Comparison of ENCODE assay signal across 16 cellular contexts in the genomic region with DNA sequence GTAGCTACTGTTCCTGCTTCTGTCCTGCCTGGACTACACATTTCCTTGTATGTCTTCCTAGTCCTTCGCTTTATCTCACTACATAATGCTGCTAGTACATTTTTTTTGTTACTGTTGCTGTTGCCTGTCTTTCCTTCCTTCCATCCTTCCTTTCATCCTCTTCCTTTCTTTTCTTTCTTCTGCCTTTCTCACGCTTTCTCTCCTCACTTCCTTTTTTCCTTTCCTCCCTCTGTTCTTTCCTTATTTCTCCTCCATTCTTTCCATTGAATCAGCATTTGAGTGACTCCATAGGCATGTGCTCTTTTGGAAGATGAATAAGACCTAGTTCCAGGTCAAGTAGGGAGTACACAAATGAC. TPM values are rescaled to one million over a fixed set of nuclear protein-coding genes. Genes with fewer than 3 reads are reported as not detected.
DNase-seq lines count a peak whose midpoint lies in the region; ATAC-seq and TF ChIP-seq lines count a peak whose summit lies in the region.
"Had no signal": no experiment of that assay in that cellular context is flagged by ENCODE, and none has a peak within 500 bp of the region (broad histone marks: within the 10 kb centered on the region; RNA-seq: fewer than 3 reads in every experiment).

No MANE protein-coding gene starts in this region.

- peaks cover 16 to 38% (median 34%) of the 10 kb centered on the region in 4 donors for H3K4me1 Mint-ChIP-seq in CD4-positive, alpha-beta memory T cell

- no peak overlapping the region for H3K27ac ChIP-seq in CD4-positive, alpha-beta memory T cell (ENCODE audit: low read depth, low read length)
- H3K27ac ChIP-seq in IMR-90 (ENCODE audit: insufficient read depth, low read length) (peak overlapping the region; percentile 14; the same call in 1 of the 2 replicates), mammary epithelial cell (ENCODE audit: insufficient read depth, low read depth, low read length) (peak overlapping the region; percentile 93), trophoblast cell (ENCODE audit: low read depth, low read length) (peak overlapping the region; percentile 15), ovary (no peak overlapping the region)
- H3K27ac ChIP-seq: SK-N-MC, thoracic aorta, VCaP had no signal

- peak overlapping the region; percentile 36 for H3K4ac ChIP-seq in IMR-90 (ENCODE audit: low read depth, low read length)
- H3K4ac ChIP-seq in trophoblast cell (ENCODE audit: low read depth, low read length), result no peak overlapping the region

- H3K4me1 ChIP-seq in CD4-positive, alpha-beta memory T cell (ENCODE audit: insufficient read depth, low read length), result peaks cover 13% of the 10 kb centered on the region
- H3K4me1 ChIP-seq in IMR-90 (ENCODE audit: control insufficient read depth, insufficient read depth, low read length) (peaks cover 10% of the 10 kb centered on the region), mammary epithelial cell (ENCODE audit: insufficient read depth, low read length) (peaks cover 35% of the 10 kb centered on the region), trophoblast cell (ENCODE audit: control insufficient read depth in 1 of 2, insufficient read depth in 2 of 2, low read length in 2 of 2) (peaks cover 6 to 9% of the 10 kb centered on the region in 2 experiments), ovary (ENCODE audit: insufficient read depth) (peaks cover 7% of the 10 kb centered on the region)

- H3K36me3 Mint-ChIP-seq in CD4-positive, alpha-beta memory T cell, result peaks cover 49 to 64% of the 10 kb centered on the region in 2 donors

- peak overlapping the region in 1 of 8 donors; percentile 38 for H3K4me3 Mint-ChIP-seq in CD4-positive, alpha-beta memory T cell
- H3K4me3 Mint-ChIP-seq: activated CD8-positive, alpha-beta memory T cell treated with anti-CD3 and anti-CD28 coated beads, Interleukin-2, amount 10 ng/mL, durations not matched to agents 7 days and 5 days had no signal

- H3K36me3 ChIP-seq in CD4-positive, alpha-beta memory T cell (ENCODE audit: insufficient read depth, low read length), result peaks cover 4% of the 10 kb centered on the region
- H3K36me3 ChIP-seq in IMR-90 (ENCODE audit: control insufficient read depth, insufficient read depth, low read length) (peaks cover 8% of the 10 kb centered on the region), mammary epithelial cell (ENCODE audit: insufficient read depth, low read length) (peaks cover 4% of the 10 kb centered on the region), trophoblast cell (ENCODE audit: control insufficient read depth in 1 of 2, insufficient read depth in 2 of 2, low read length in 2 of 2) (peaks cover 0 to 5% of the 10 kb centered on the region in 2 experiments), ovary (no peaks in the 10 kb centered on the region)

- no peaks in the 10 kb centered on the region for H3K9me3 ChIP-seq in CD4-positive, alpha-beta memory T cell (ENCODE audit: control insufficient read depth in 1 of 2, low read length in 2 of 2)
- no peaks in the 10 kb centered on the region for H3K9me3 ChIP-seq in IMR-90 (ENCODE audit: control insufficient read depth, insufficient read depth, low read length)
- no peaks in the 10 kb centered on the region for H3K9me3 ChIP-seq in mammary epithelial cell (replicated peaks; ENCODE audit: insufficient read depth, low read length)
- H3K9me3 ChIP-seq in trophoblast cell (ENCODE audit: insufficient read depth, low read depth, low read length), result no peaks in the 10 kb centered on the region
- H3K9me3 ChIP-seq in ovary, result no peaks in the 10 kb centered on the region
- H3K9me3 ChIP-seq: thoracic aorta had no signal

- POLR2A ChIA-PET in CD4-positive, alpha-beta memory T cell (lab: Charles Lee; ENCODE audit: partially characterized antibody), result no interaction called here
- POLR2A ChIA-PET in IMR-90 (lab: Charles Lee; ENCODE audit: unreplicated experiment), result no interaction called here

- BruUV-seq in IMR-90 (replicated peaks; lab: Mats Ljungman, UMichigan) (no TSS peak), mammary epithelial cell (replicated peaks; lab: Mats Ljungman, UMichigan) (no TSS peak)

- H2BK120ac ChIP-seq in IMR-90 (ENCODE audit: low read depth, low read length), result peak overlapping the region; percentile 32
- no peak overlapping the region for H2BK120ac ChIP-seq in trophoblast cell (ENCODE audit: insufficient read depth, low read length, poor library complexity)

- peaks cover 11% of the 10 kb centered on the region for H4K20me1 ChIP-seq in IMR-90 (ENCODE audit: insufficient read depth, low read length)
- H4K20me1 ChIP-seq in mammary epithelial cell (ENCODE audit: insufficient read depth, low read length), result no peaks in the 10 kb centered on the region

- H3K4me3 ChIP-seq in CD4-positive, alpha-beta memory T cell (ENCODE audit: low read length in 2 of 2), result no peak overlapping the region
- no peak overlapping the region for H3K4me3 ChIP-seq in IMR-90 (ENCODE audit: insufficient read depth, low read depth, low read length)
- no peak overlapping the region for H3K4me3 ChIP-seq in mammary epithelial cell (replicated peaks in 1 of 3; ENCODE audit: insufficient read depth in 1 of 3, low read depth in 2 of 3, low read length in 3 of 3)
- no peak overlapping the region for H3K4me3 ChIP-seq in trophoblast cell (ENCODE audit: low read depth, low read length)
- no peak overlapping the region for H3K4me3 ChIP-seq in ovary
- H3K4me3 ChIP-seq: SK-N-MC, thoracic aorta had no signal

- peak overlapping the region in 4 of 7 donors; percentile 24 to 68 (median 46) for H3K27ac Mint-ChIP-seq in CD4-positive, alpha-beta memory T cell
- H3K27ac Mint-ChIP-seq: activated CD8-positive, alpha-beta memory T cell treated with anti-CD3 and anti-CD28 coated beads, Interleukin-2, amount 10 ng/mL, durations not matched to agents 7 days and 5 days had no signal

- peaks cover 8 to 26% of the 10 kb centered on the region in 2 experiments; a peak in 3 of 4 replicates for H3K79me1 ChIP-seq in IMR-90 (ENCODE audit: low read depth in 1 of 2, low read length in 2 of 2)
- H3K79me1 ChIP-seq in trophoblast cell (ENCODE audit: low read length), result peaks cover 3% of the 10 kb centered on the region

- peak overlapping the region; percentile 84; the same call in 1 of the 2 replicates for H3K23ac ChIP-seq in IMR-90 (ENCODE audit: low read depth, low read length)
- no peak overlapping the region for H3K23ac ChIP-seq in trophoblast cell (ENCODE audit: low read length)

- H2BK12ac ChIP-seq in trophoblast cell (ENCODE audit: low read length), result no peak overlapping the region

- peaks cover 54% of the 10 kb centered on the region for H3K79me2 ChIP-seq in mammary epithelial cell (ENCODE audit: insufficient read depth, low read length)
- H3K79me2 ChIP-seq in trophoblast cell (ENCODE audit: control insufficient read depth, insufficient read depth, low read length, poor library complexity), result no peaks in the 10 kb centered on the region

- dilution Hi-C loops in IMR-90 (cut with HindIII; ENCODE audit: low sequenced_read_pairs, unreplicated experiment), result no loop called here
- dilution Hi-C loops in mammary epithelial cell (cut with HindIII; ENCODE audit: low sequenced_read_pairs), result no loop called here

- TF ChIP-seq CTCF in IMR-90 (conservative IDR thresholded peaks at IDR 0.05; ENCODE audit: low read depth, low read length) (no peak), mammary epithelial cell (conservative IDR thresholded peaks at IDR 0.05 in 1 of 2, IDR thresholded peaks at IDR 0.05 in 1 of 2; ENCODE audit: extremely low read depth in 1 of 2, insufficient read depth in 1 of 2, low read depth in 1 of 2, low read length in 2 of 2) (no peak), ovary (IDR thresholded peaks at IDR 0.05) (no peak)

- H3K18ac ChIP-seq in IMR-90 (ENCODE audit: low read depth, low read length) (peak overlapping the region; percentile 2; the same call in 1 of the 2 replicates), trophoblast cell (ENCODE audit: low read length) (no peak overlapping the region)

- peak overlapping the region; percentile 23 to 51; a peak in 2 of 4 replicates for H4K8ac ChIP-seq in IMR-90 (ENCODE audit: low read depth in 2 of 2, low read length in 2 of 2)
- no peak overlapping the region for H4K8ac ChIP-seq in trophoblast cell (ENCODE audit: low read depth, low read length)

- H3K56ac ChIP-seq in IMR-90 (ENCODE audit: extremely low read depth, insufficient read depth, low read length), result no peak overlapping the region

- H3K9me1 ChIP-seq in IMR-90 (ENCODE audit: insufficient read depth, low read length), result peaks cover 8% of the 10 kb centered on the region

- H2BK15ac ChIP-seq in IMR-90 (ENCODE audit: low read depth, low read length), result peak overlapping the region; percentile 72; the same call in 2 of the 3 replicates

- TF ChIP-seq EP300 in ovary (IDR thresholded peaks at IDR 0.05), result no peak

- H2BK5ac ChIP-seq in IMR-90 (ENCODE audit: low read depth, low read length, poor library complexity, severe bottlenecking), result peak overlapping the region; percentile 53
- no peak overlapping the region for H2BK5ac ChIP-seq in trophoblast cell (ENCODE audit: low read depth, low read length, poor library complexity)

- peak overlapping the region; percentile 5 for H2AK5ac ChIP-seq in IMR-90 (ENCODE audit: low read depth, low read length)
- no peak overlapping the region for H2AK5ac ChIP-seq in trophoblast cell (ENCODE audit: low read length)

- H2AFZ ChIP-seq in IMR-90 (replicated peaks; ENCODE audit: low read length, poor library complexity) (no peak overlapping the region), mammary epithelial cell (ENCODE audit: low read depth, low read length) (peak overlapping the region; percentile 40), trophoblast cell (ENCODE audit: insufficient read depth, low read length, poor library complexity) (no peak overlapping the region)

- H4K91ac ChIP-seq in IMR-90 (ENCODE audit: insufficient read depth, low read depth, low read length) (peak overlapping the region; percentile 64; the same call in 1 of the 2 replicates), trophoblast cell (ENCODE audit: low read depth, low read length) (no peak overlapping the region)

- CTCF ChIA-PET in CD4-positive, alpha-beta memory T cell (lab: Charles Lee; ENCODE audit: partially characterized antibody), result no interaction called here
- CTCF ChIA-PET in IMR-90 (lab: Yijun Ruan, JAX), result interaction anchor here (0.7 kb wide), 1 partner anchor 12 kb away, joined by 3 read pairs; no protein-coding TSS in a partner anchor
- CTCF ChIA-PET in mammary epithelial cell (lab: Charles Lee; ENCODE audit: low non-redundant PET), result no interaction called here

- H3K9ac ChIP-seq in IMR-90 (ENCODE audit: low read depth, low read length) (no peak overlapping the region; the same call in 1 of the 2 replicates), mammary epithelial cell (ENCODE audit: insufficient read depth, low read length) (peak overlapping the region; percentile 59), trophoblast cell (ENCODE audit: low read length) (no peak overlapping the region)

- no peak for DNase-seq in CD4-positive, alpha-beta memory T cell
- DNase-seq in IMR-90, result no peak
- DNase-seq in mammary epithelial cell, result no peak
- DNase-seq in trophoblast cell, result no peak
- no peak for DNase-seq in kidney glomerular epithelial cell (lab: John Stamatoyannopoulos, UW)
- no peak for DNase-seq in ovary
- DNase-seq in stimulated activated CD4-positive, alpha-beta T cell treated with anti-CD3 and anti-CD28 coated beads, Interleukin-1b, Interleukin-23, amount 100 ng/mL, for 48 hours, result no peak
- DNase-seq: activated CD8-positive, alpha-beta memory T cell treated with anti-CD3 and anti-CD28 coated beads, Interleukin-2, amount 10 ng/mL, durations not matched to agents 7 days and 5 days; DMS 273 treated with DMSO at 0.1 percent for 48 hours; hippocampal formation; NCI-H2107; NK-92 treated with Interleukin-12 subunit alpha and Interleukin-12 subunit beta, amount 100 ng/mL, for 24 hours had no signal

- peak overlapping the region; percentile 15; the same call in 1 of the 2 replicates for H3K14ac ChIP-seq in IMR-90 (replicated peaks; ENCODE audit: low read depth, low read length)
- H3K14ac ChIP-seq in trophoblast cell (ENCODE audit: low read length), result no peak overlapping the region

- peak overlapping the region; percentile 28 for H2BK20ac ChIP-seq in IMR-90 (ENCODE audit: low read depth, low read length)

- no peak overlapping the region; the same call in 1 of the 2 replicates for H4K5ac ChIP-seq in IMR-90 (ENCODE audit: low read depth, low read length)

- WGBS in IMR-90 (ENCODE audit: extremely low coverage in 2 of 2, insufficient read length in 1 of 2), 2 experiments, result 100% methylated on average over 1 of the region's 2 CpGs; no CpG with 5 or more reads in 1 of the 2 experiments
- WGBS in mammary epithelial cell (ENCODE audit: low coverage, missing lambda C conversion rate), result 92% methylated on average over 2 of the region's 2 CpGs
- WGBS in trophoblast cell (ENCODE audit: extremely low coverage, insufficient coverage, insufficient read length), result 100% methylated on average over 1 of the region's 2 CpGs
- WGBS in ovary, 3 donors, result 85 to 98% (median 93%) methylated on average over 2 of the region's 2 CpGs

- intact Hi-C loops in CD4-positive, alpha-beta memory T cell (cut with micrococcal nuclease), result no loop called here
- intact Hi-C loops in IMR-90 (cut with micrococcal nuclease), result loop anchor here (10.0 kb wide), 1 partner anchor 197 kb away; no protein-coding TSS in a partner anchor
- intact Hi-C loops in mammary epithelial cell (cut with micrococcal nuclease), result loop anchor here (1.0 to 2.0 kb wide), 4 partner anchors 19 to 108 kb away; no protein-coding TSS in a partner anchor
- intact Hi-C loops in ovary (cut with DNase I), result no loop called here

- TF ChIP-seq RAD21 in IMR-90 (IDR thresholded peaks at IDR 0.05; ENCODE audit: low read length), result no peak

- ATAC-seq in IMR-90 (ENCODE audit: low read depth) (no peak), HG02852 (IDR thresholded peaks at IDR 0.05; ENCODE audit: unreplicated experiment) (no peak)
- ATAC-seq: activated CD8-positive, alpha-beta memory T cell treated with anti-CD3 and anti-CD28 coated beads, Interleukin-2, amount 10 ng/mL, durations not matched to agents 7 days and 5 days had no signal

- H3K9me3 Mint-ChIP-seq in CD4-positive, alpha-beta memory T cell, result no peaks in the 10 kb centered on the region

- H2AK9ac ChIP-seq in IMR-90 (replicated peaks; ENCODE audit: low read depth, low read length, poor library complexity), result no peak overlapping the region

- no peaks in the 10 kb centered on the region for H3K27me3 Mint-ChIP-seq in CD4-positive, alpha-beta memory T cell
- H3K27me3 Mint-ChIP-seq: activated CD8-positive, alpha-beta memory T cell treated with anti-CD3 and anti-CD28 coated beads, Interleukin-2, amount 10 ng/mL, durations not matched to agents 7 days and 5 days had no signal

- H4K12ac ChIP-seq in trophoblast cell (ENCODE audit: low read depth, low read length), result no peak overlapping the region

- in situ Hi-C loops in IMR-90 (cut with MboI; ENCODE audit: low sequenced_read_pairs), result no loop called here
- in situ Hi-C loops in mammary epithelial cell (cut with MboI; ENCODE audit: low sequenced_read_pairs in 2 of 2), result no loop called here

- peak overlapping the region; percentile 8; the same call in 1 of the 2 replicates for H3K4me2 ChIP-seq in IMR-90 (ENCODE audit: low read depth, low read length)
- peak overlapping the region; percentile 51 for H3K4me2 ChIP-seq in mammary epithelial cell (ENCODE audit: insufficient read depth, low read depth, low read length)
- H3K4me2 ChIP-seq in trophoblast cell (ENCODE audit: low read length), result no peak overlapping the region

- no peaks in the 10 kb centered on the region for H3K27me3 ChIP-seq in CD4-positive, alpha-beta memory T cell (ENCODE audit: insufficient read depth, low read length)
- H3K27me3 ChIP-seq in IMR-90 (ENCODE audit: control insufficient read depth, insufficient read depth, low read length) (no peaks in the 10 kb centered on the region), mammary epithelial cell (ENCODE audit: insufficient read depth, low read length) (no peaks in the 10 kb centered on the region), trophoblast cell (ENCODE audit: insufficient read depth, low read length) (no peaks in the 10 kb centered on the region), ovary (no peaks in the 10 kb centered on the region)

- TF ChIP-seq POLR2A in IMR-90 (IDR thresholded peaks at IDR 0.05; ENCODE audit: low read depth, low read length) (no peak), ovary (IDR thresholded peaks at IDR 0.05) (no peak)

RNA-seq across cellular contexts. Expression of a gene that starts 46.3 kb away (rescaled TPM):
- total RNA-seq in CD4-positive, alpha-beta memory T cell, result 10 to 100 TPM; 78.0 to 90.1 TPM
- 10 to 100 TPM in 1 of 2 donors, 1 to 10 TPM in 1; 5.7 to 30.8 TPM for polyA plus RNA-seq in CD4-positive, alpha-beta memory T cell
- total RNA-seq in IMR-90 (2012; rRNA removed), result 20.4 and 23.1 TPM in 2 replicates
- polyA plus RNA-seq in IMR-90 (2012; rRNA removed), result 6.9 and 11.5 TPM in 2 replicates
- 2.0 and 3.7 TPM in 2 replicates for polyA plus RNA-seq in IMR-90 (2012; cell fraction: cytosol; rRNA removed)
- 6.4 and 26.8 TPM in 2 replicates for polyA plus RNA-seq in IMR-90 (2012; cell fraction: nucleus; rRNA removed; ENCODE audit: low replicate concordance)
- total RNA-seq in mammary epithelial cell, result 10 to 100 TPM; 44.4 to 54.0 TPM
- 12.0 TPM for polyA plus RNA-seq in mammary epithelial cell
- polyA minus RNA-seq in mammary epithelial cell, result 39.8 TPM
- 27.6 and 29.3 TPM in 2 replicates for polyA plus RNA-seq in trophoblast cell (2013)
- total RNA-seq in ovary, result 10 to 100 TPM; 27.5 to 52.3 (median 45.8) TPM
- 10 to 100 TPM; 15.6 to 21.4 TPM for polyA plus RNA-seq in ovary

Comparison
In these comparisons a context has a peak if more than half of its experiments do, and no peak if none do; other contexts are left out.
1. H3K27ac ChIP-seq: peak in IMR-90 (single experiment), mammary epithelial cell (single experiment) and trophoblast cell (single experiment); none in CD4-positive, alpha-beta memory T cell (single experiment) and ovary (0 of 2).
2. intact Hi-C loops: an anchor here in IMR-90 (10.0 kb wide) and mammary epithelial cell (1.0 to 2.0 kb wide); none called in CD4-positive, alpha-beta memory T cell and ovary.